ENCODE assay signal across 3 cellular contexts in the genomic region with DNA sequence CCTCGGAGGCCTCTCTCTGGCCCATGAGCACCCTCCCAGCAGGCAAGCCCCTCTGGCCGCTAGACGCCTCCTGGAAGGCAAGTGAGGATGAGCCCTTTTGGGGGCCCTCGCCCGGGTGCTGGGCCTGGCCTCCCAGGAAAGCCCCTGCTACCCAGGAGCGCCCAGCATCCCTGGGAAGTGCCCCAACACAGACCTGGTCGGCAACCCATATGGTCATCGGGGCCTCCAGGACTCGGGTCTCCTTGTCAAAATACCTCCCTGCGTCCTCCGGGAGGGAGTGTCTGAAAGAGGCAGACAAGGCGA.
TF ChIP-seq lines count a peak whose summit lies in the region.

No MANE protein-coding gene starts in this region.

TF ChIP-seq in SK-N-SH, 30 proteins besides CTCF, POLR2A, EP300 and RAD21:
- TF ChIP-seq JUND (IDR thresholded peaks at IDR 0.05) (no peak), RFX5 (IDR thresholded peaks at IDR 0.05; ENCODE audit: low read length) (no peak)

TF ChIP-seq in SK-N-SH treated with all-trans-retinoic acid at 6 μM for 48 hours, 23 proteins besides CTCF, POLR2A, EP300 and RAD21:
- TF ChIP-seq ZFP30 (CRISPR knock-in tag; IDR thresholded peaks at IDR 0.05), result no peak
- TF ChIP-seq ZNF565 (CRISPR knock-in tag; conservative IDR thresholded peaks at IDR 0.05; ENCODE audit: low read depth), result no peak
- no peak for TF ChIP-seq ISL1 (CRISPR knock-in tag; IDR thresholded peaks at IDR 0.05)
- no peak for TF ChIP-seq TOX (CRISPR knock-in tag; IDR thresholded peaks at IDR 0.05; ENCODE audit: borderline replicate concordance)
- TF ChIP-seq, protein P1, sequence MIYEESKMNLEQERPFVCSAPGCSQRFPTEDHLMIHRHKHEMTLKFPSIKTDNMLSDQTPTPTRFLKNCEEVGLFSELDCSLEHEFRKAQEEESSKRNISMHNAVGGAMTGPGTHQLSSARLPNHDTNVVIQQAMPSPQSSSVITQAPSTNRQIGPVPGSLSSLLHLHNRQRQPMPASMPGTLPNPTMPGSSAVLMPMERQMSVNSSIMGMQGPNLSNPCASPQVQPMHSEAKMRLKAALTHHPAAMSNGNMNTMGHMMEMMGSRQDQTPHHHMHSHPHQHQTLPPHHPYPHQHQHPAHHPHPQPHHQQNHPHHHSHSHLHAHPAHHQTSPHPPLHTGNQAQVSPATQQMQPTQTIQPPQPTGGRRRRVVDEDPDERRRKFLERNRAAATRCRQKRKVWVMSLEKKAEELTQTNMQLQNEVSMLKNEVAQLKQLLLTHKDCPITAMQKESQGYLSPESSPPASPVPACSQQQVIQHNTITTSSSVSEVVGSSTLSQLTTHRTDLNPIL (CRISPR knock-in tag; IDR thresholded peaks at IDR 0.05; ENCODE audit: low read depth), result no peak
- no peak for TF ChIP-seq ZC3H10 (CRISPR knock-in tag; IDR thresholded peaks at IDR 0.05)
- TF ChIP-seq, protein P2, sequence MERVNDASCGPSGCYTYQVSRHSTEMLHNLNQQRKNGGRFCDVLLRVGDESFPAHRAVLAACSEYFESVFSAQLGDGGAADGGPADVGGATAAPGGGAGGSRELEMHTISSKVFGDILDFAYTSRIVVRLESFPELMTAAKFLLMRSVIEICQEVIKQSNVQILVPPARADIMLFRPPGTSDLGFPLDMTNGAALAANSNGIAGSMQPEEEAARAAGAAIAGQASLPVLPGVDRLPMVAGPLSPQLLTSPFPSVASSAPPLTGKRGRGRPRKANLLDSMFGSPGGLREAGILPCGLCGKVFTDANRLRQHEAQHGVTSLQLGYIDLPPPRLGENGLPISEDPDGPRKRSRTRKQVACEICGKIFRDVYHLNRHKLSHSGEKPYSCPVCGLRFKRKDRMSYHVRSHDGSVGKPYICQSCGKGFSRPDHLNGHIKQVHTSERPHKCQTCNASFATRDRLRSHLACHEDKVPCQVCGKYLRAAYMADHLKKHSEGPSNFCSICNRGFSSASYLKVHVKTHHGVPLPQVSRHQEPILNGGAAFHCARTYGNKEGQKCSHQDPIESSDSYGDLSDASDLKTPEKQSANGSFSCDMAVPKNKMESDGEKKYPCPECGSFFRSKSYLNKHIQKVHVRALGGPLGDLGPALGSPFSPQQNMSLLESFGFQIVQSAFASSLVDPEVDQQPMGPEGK (CRISPR knock-in tag; IDR thresholded peaks at IDR 0.05; ENCODE audit: borderline replicate concordance), result no peak
- no peak for TF ChIP-seq ARNTL (CRISPR knock-in tag; IDR thresholded peaks at IDR 0.05; ENCODE audit: borderline replicate concordance, low read depth)

TF ChIP-seq in HepG2, 621 proteins besides CTCF, POLR2A, EP300 and RAD21:
- TF ChIP-seq TOPORS (CRISPR knock-in tag; IDR thresholded peaks at IDR 0.05) (no peak), RCOR2 (CRISPR knock-in tag; IDR thresholded peaks at IDR 0.05) (no peak), SP2 (CRISPR knock-in tag; IDR thresholded peaks at IDR 0.05) (no peak), MTA1 (CRISPR knock-in tag; IDR thresholded peaks at IDR 0.05; ENCODE audit: borderline replicate concordance) (no peak), ZNF143 (CRISPR knock-in tag; IDR thresholded peaks at IDR 0.05) (no peak), FOXM1 (CRISPR knock-in tag; IDR thresholded peaks at IDR 0.05) (no peak), TERF1 (CRISPR knock-in tag; IDR thresholded peaks at IDR 0.05) (no peak)
- TF ChIP-seq, protein P3, sequence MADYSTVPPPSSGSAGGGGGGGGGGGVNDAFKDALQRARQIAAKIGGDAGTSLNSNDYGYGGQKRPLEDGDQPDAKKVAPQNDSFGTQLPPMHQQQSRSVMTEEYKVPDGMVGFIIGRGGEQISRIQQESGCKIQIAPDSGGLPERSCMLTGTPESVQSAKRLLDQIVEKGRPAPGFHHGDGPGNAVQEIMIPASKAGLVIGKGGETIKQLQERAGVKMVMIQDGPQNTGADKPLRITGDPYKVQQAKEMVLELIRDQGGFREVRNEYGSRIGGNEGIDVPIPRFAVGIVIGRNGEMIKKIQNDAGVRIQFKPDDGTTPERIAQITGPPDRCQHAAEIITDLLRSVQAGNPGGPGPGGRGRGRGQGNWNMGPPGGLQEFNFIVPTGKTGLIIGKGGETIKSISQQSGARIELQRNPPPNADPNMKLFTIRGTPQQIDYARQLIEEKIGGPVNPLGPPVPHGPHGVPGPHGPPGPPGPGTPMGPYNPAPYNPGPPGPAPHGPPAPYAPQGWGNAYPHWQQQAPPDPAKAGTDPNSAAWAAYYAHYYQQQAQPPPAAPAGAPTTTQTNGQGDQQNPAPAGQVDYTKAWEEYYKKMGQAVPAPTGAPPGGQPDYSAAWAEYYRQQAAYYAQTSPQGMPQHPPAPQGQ (CRISPR knock-in tag; IDR thresholded peaks at IDR 0.05; ENCODE audit: borderline replicate concordance), result no peak
